Comparison of ENCODE assay signal across 8 cellular contexts in the genomic region with DNA sequence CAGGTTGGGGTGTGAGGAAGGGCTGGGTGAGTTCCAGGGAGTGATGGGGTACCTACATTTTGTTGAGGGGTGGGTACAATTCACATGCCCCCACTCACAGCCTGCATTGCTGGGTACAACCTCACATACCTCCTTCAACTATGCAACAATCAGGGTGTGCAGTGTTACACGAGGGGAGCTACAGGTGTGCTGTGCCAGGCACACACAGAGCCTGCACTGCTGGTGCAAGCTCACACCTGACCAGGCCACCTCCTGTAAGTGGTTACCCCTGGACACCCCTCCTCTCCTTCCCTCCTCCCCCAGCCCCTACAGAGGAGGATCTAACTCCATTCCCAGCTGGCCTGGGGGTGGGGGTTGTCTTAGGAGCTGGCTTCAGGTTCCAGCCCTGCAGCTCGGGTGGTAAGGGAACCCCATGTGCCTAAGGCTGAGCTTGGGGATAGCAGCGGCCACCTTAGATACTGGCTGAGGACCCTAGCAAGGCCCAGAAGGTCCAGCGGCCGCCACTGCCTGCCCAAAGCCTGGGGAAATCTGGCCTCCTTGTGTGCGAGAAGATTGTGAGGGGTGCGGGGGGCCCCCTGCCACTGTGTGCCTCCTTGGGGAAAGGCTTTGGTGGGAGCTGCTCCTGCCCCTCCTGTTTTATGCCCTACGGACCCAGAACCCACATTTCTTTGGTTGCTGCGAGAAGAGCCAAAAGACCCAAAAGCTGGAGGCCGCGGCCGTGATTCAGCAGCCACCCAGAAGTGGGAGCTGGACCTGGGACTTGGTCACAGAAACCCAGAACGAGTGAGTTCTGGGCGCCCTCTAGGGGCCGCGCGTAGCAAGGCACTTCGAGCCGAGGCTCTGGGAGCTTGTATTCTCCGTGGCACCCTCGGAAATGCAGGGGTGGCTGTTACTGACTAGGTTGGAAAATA.
DNase-seq lines count a peak whose midpoint lies in the region; ATAC-seq and TF ChIP-seq lines count a peak whose summit lies in the region.

No MANE protein-coding gene starts in this region.

- DNase-seq in GM10266 (ENCODE audit: extremely low spot score) (peak; percentile 91), HL-60 (ENCODE audit: low read depth in 1 of 2, low spot score in 1 of 2) (peak; percentile 47 to 79), NOMO-1 treated with dmso at 0.1 percent for 144 hours (lab: John Stamatoyannopoulos, UW; ENCODE audit: unreplicated experiment) (peak; percentile 42), midbrain (lab: John Stamatoyannopoulos, UW) (peak; percentile 84)
- peak; percentile 58 to 65 for DNase-seq in activated CD8-positive, alpha-beta memory T cell treated with anti-CD3 and anti-CD28 coated beads for 4 hours (ENCODE audit: low read depth in 2 of 2)
- peak; percentile 68 to 80 (median 78) for DNase-seq in effector memory CD8-positive, alpha-beta T cell
- DNase-seq in stimulated activated CD8-positive, alpha-beta memory T cell treated with anti-CD3 and anti-CD28 coated beads, Interleukin-2, amount 100 ng/mL, for 48 hours (ENCODE audit: low read depth in 2 of 2), result peak; percentile 73 to 77

- H3K27me3 Mint-ChIP-seq in effector memory CD8-positive, alpha-beta T cell, result peaks cover 92 to 99% of the 10 kb centered on the region in 2 donors

- ATAC-seq in effector memory CD8-positive, alpha-beta T cell (replicated peaks), result peak; percentile 90
- ATAC-seq in HG03442 (IDR thresholded peaks at IDR 0.05; ENCODE audit: unreplicated experiment), result no peak

- TF ChIP-seq CTCF in GM10266 (IDR thresholded peaks at IDR 0.05; ENCODE audit: control insufficient read depth, insufficient read depth, low read depth, missing control alignments) (peak; percentile 95), HL-60 (IDR thresholded peaks at IDR 0.05; ENCODE audit: insufficient read depth, low read length) (peak; percentile 80)

- H3K4me1 Mint-ChIP-seq in effector memory CD8-positive, alpha-beta T cell (ENCODE audit: low read depth in 2 of 2), result peaks cover 10 to 20% of the 10 kb centered on the region in 2 donors

- no peak overlapping the region for H3K27ac Mint-ChIP-seq in effector memory CD8-positive, alpha-beta T cell

- H3K4me3 ChIP-seq in HL-60 (replicated peaks; ENCODE audit: insufficient read depth, low read length), result no peak overlapping the region

- no peaks in the 10 kb centered on the region for H3K9me3 Mint-ChIP-seq in effector memory CD8-positive, alpha-beta T cell

- H3K36me3 Mint-ChIP-seq in effector memory CD8-positive, alpha-beta T cell (ENCODE audit: insufficient read depth), result peaks cover 10% of the 10 kb centered on the region

- H3K27me3 ChIP-seq in HL-60 (ENCODE audit: insufficient read depth, poor library complexity, severe bottlenecking), result peaks cover 95% of the 10 kb centered on the region

- H3K4me3 Mint-ChIP-seq in effector memory CD8-positive, alpha-beta T cell, result peak overlapping the region in 1 of 2 donors; percentile 22

- no peak overlapping the region for H3K27ac ChIP-seq in HL-60 (replicated peaks)
